9 cellular contexts compared by ENCODE assay signal in genomic region chr19:36030264-36031148, GRCh38. TPM values are rescaled to one million over a fixed set of nuclear protein-coding genes. Genes with fewer than 3 reads are reported as not detected.
DNase-seq lines count a peak whose midpoint lies in the region; TF ChIP-seq lines count a peak whose summit lies in the region.
"Had no signal": no experiment of that assay in that cellular context is flagged by ENCODE, and none has a peak within 500 bp of the region (broad histone marks: within the 10 kb centered on the region; RNA-seq: fewer than 3 reads in every experiment).

No MANE protein-coding gene starts in this region.

- no peak overlapping the region for H3K4me3 ChIP-seq in GM23248
- H3K4me3 ChIP-seq in choroid plexus epithelial cell (ENCODE audit: low read depth, low read length): no peak overlapping the region
- H3K4me3 ChIP-seq: psoas muscle had no signal

- H3K27me3 Mint-ChIP-seq in immature natural killer cell (ENCODE audit: low read depth in 3 of 3): peaks cover 0 to 2% (median 0%) of the 10 kb centered on the region in 3 donors

- no peaks in the 10 kb centered on the region for H3K9me3 ChIP-seq in GM23248 (ENCODE audit: low read depth)
- H3K9me3 ChIP-seq: psoas muscle had no signal

- no peaks in the 10 kb centered on the region for H3F3A ChIP-seq in GM23248 (ENCODE audit: insufficient read depth)

- H3K9ac ChIP-seq in GM23248: no peak overlapping the region

- no peak overlapping the region for H3K27ac Mint-ChIP-seq in immature natural killer cell

- H3K4me1 ChIP-seq in GM23248 (ENCODE audit: insufficient read depth): peaks cover 8% of the 10 kb centered on the region

- in situ Hi-C loops in GM23248 (cut with MboI): no loop called here

- no peaks in the 10 kb centered on the region for H4K20me1 ChIP-seq in GM23248 (ENCODE audit: insufficient read depth)

- 0 out of 2 replicates have a peak, but pooled peaks cover 3% of the 10 kb centered on the region for H3K36me3 ChIP-seq in GM23248 (ENCODE audit: low read depth)

- no peak overlapping the region for H3K4me3 Mint-ChIP-seq in immature natural killer cell

- 89 to 90% methylated on average over 8 of the region's 8 CpGs for whole genome bisulfite sequencing in GM23248 (ENCODE audit: low coverage in 1 of 2, low lambda C conversion rate in 2 of 2, missing lambda C conversion rate in 2 of 2), 2 experiments

- H3K4me1 Mint-ChIP-seq in immature natural killer cell: peaks cover 3 to 18% of the 10 kb centered on the region in 2 donors

- no peaks in the 10 kb centered on the region for H3K9me3 Mint-ChIP-seq in immature natural killer cell

- H3K79me2 ChIP-seq in GM23248 (ENCODE audit: insufficient read depth): peaks cover 7% of the 10 kb centered on the region; the same call in 1 of the 2 replicates

- H3K4me2 ChIP-seq in GM23248 (ENCODE audit: unreplicated experiment): no peak overlapping the region

- TF ChIP-seq CTCF in choroid plexus epithelial cell (conservative IDR thresholded peaks at IDR 0.05; ENCODE audit: low read depth, low read length): peak; percentile 18

- no peak overlapping the region for H2AFZ ChIP-seq in GM23248

- peaks cover 6 to 11% (median 10%) of the 10 kb centered on the region in 3 donors for H3K36me3 Mint-ChIP-seq in immature natural killer cell

- no peaks in the 10 kb centered on the region for H3K9me2 ChIP-seq in GM23248 (ENCODE audit: insufficient read depth)

- H3K27ac ChIP-seq in GM23248: no peak overlapping the region
- H3K27ac ChIP-seq: psoas muscle had no signal

- no peaks in the 10 kb centered on the region for H3K27me3 ChIP-seq in GM23248 (replicated peaks; ENCODE audit: insufficient read depth)

- DNase-seq in 8988T (peak; percentile 59), GM23248 (peak; percentile 38), choroid plexus epithelial cell (ENCODE audit: low read depth) (peak; percentile 47), retina (no peak), immature natural killer cell (no peak), iPS-NIHi11 (ENCODE audit: low spot score) (no peak)
- DNase-seq: hippocampal formation, NCI-H2227 treated with DMSO at 0.1 percent for 48 hours had no signal

RNA-seq across cellular contexts. Expression of gene CLIP3, which starts 2.2 kb away (rescaled TPM):
- 10.9 and 14.9 TPM in 2 replicates for total RNA-seq in GM23248 (2014; rRNA removed; shearing (Covaris generic))
- polyA plus RNA-seq in GM23248 (2016; fragmentation: Nextera tagmentation; extraction: Ambion mirVana) (48.2 and 49.0 TPM in 2 replicates), immature natural killer cell (under 1 TPM in 2 of 3 donors, not detected in 1; 0.07 to 0.55 TPM)

RNA-seq across cellular contexts. Expression of gene ALKBH6, which starts 16.5 kb away (rescaled TPM):
- 32.1 and 34.1 TPM in 2 replicates for total RNA-seq in GM23248 (2014; rRNA removed; shearing (Covaris generic))
- polyA plus RNA-seq in GM23248 (2016; fragmentation: Nextera tagmentation; extraction: Ambion mirVana) (25.6 and 29.2 TPM in 2 replicates), immature natural killer cell (10 to 100 TPM; 27.2 to 34.6 (median 30.0) TPM)

RNA-seq across cellular contexts. Expression of gene SYNE4, which starts 21.9 kb away (rescaled TPM):
- not detected in 2 replicates for total RNA-seq in GM23248 (2014; rRNA removed; shearing (Covaris generic))
- polyA plus RNA-seq in GM23248 (2016; fragmentation: Nextera tagmentation; extraction: Ambion mirVana) (0.11 and 0.31 TPM in 2 replicates), immature natural killer cell (not detected)

RNA-seq across cellular contexts. Expression of gene THAP8, which starts 23.6 kb away (rescaled TPM):
- total RNA-seq in GM23248 (2014; rRNA removed; shearing (Covaris generic)): 3.8 and 8.2 TPM in 2 replicates
- polyA plus RNA-seq in GM23248 (2016; fragmentation: Nextera tagmentation; extraction: Ambion mirVana): 11.8 and 12.8 TPM in 2 replicates
- polyA plus RNA-seq in immature natural killer cell: 10 to 100 TPM in 2 of 3 donors, 1 to 10 TPM in 1; 3.2 to 10.7 (median 10.1) TPM

RNA-seq across cellular contexts. Expression of gene WDR62, which starts 24.2 kb away (rescaled TPM):
- 2.8 and 3.4 TPM in 2 replicates for total RNA-seq in GM23248 (2014; rRNA removed; shearing (Covaris generic))
- polyA plus RNA-seq in GM23248 (2016; fragmentation: Nextera tagmentation; extraction: Ambion mirVana) (2.6 and 2.7 TPM in 2 replicates), immature natural killer cell (under 1 TPM in 2 of 3 donors, not detected in 1; 0.12 to 0.77 TPM)

Comparison
In these comparisons a context has a peak if more than half of its experiments do, and no peak if none do; other contexts are left out.
1. DNase-seq: peak in 8988T (single experiment), GM23248 (single experiment) and choroid plexus epithelial cell (single experiment); none in retina (single experiment), immature natural killer cell (0 of 3) and iPS-NIHi11 (single experiment).
2. RNA of gene CLIP3, which starts 2.2 kb away (polyA plus RNA-seq): 48.2 to 49.0 TPM in GM23248; 0.07 to 0.55 TPM in immature natural killer cell; every median in the first group is over 10 times any median in the second.